1 cellular context compared by ENCODE assay signal in the genomic region with DNA sequence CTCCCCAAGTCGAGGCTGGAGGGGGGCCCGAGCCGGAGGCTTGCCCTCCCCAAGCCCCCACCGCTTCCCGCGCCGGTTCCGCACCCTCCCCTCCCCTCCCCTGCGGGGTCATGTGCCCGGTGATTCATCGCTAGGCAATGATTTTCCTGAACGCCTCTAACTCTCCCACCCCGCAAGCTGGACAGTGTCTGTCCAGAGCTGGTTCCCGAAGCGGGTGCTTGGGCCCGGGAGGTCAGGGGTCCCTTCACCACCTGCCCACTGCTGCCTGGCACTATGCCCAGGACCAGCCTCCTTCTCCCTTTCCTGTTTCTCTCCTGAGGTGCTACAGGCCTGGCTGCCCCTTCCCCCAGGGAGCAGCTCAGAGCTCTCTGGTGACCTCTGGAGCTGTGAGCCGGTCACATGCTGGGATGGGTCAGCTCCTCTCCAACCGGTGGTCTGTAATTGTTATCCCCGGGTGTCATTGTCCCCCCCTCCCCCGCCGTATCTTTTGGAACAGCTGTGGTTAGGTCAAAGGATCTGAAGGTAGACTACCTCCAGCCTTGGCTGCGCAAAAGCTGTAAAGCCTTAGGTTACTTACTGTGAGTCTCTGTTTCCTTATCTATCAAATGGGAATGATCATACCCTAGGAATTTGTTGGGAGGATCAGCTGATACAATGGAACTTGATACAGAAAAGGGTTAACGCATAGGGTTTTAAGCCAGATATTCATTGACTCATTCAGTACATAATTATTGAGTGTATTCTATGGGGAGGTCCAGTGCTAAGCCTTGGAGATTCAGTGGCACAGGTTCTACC.
TF ChIP-seq lines count a peak whose summit lies in the region.

No MANE protein-coding gene starts in this region.

TF ChIP-seq in A549, 52 proteins besides CTCF, POLR2A, EP300 and RAD21 (continued from another document):
- TF ChIP-seq, protein P1, sequence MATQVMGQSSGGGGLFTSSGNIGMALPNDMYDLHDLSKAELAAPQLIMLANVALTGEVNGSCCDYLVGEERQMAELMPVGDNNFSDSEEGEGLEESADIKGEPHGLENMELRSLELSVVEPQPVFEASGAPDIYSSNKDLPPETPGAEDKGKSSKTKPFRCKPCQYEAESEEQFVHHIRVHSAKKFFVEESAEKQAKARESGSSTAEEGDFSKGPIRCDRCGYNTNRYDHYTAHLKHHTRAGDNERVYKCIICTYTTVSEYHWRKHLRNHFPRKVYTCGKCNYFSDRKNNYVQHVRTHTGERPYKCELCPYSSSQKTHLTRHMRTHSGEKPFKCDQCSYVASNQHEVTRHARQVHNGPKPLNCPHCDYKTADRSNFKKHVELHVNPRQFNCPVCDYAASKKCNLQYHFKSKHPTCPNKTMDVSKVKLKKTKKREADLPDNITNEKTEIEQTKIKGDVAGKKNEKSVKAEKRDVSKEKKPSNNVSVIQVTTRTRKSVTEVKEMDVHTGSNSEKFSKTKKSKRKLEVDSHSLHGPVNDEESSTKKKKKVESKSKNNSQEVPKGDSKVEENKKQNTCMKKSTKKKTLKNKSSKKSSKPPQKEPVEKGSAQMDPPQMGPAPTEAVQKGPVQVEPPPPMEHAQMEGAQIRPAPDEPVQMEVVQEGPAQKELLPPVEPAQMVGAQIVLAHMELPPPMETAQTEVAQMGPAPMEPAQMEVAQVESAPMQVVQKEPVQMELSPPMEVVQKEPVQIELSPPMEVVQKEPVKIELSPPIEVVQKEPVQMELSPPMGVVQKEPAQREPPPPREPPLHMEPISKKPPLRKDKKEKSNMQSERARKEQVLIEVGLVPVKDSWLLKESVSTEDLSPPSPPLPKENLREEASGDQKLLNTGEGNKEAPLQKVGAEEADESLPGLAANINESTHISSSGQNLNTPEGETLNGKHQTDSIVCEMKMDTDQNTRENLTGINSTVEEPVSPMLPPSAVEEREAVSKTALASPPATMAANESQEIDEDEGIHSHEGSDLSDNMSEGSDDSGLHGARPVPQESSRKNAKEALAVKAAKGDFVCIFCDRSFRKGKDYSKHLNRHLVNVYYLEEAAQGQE (IDR thresholded peaks at IDR 0.05) = no peak
- TF ChIP-seq, protein P2, sequence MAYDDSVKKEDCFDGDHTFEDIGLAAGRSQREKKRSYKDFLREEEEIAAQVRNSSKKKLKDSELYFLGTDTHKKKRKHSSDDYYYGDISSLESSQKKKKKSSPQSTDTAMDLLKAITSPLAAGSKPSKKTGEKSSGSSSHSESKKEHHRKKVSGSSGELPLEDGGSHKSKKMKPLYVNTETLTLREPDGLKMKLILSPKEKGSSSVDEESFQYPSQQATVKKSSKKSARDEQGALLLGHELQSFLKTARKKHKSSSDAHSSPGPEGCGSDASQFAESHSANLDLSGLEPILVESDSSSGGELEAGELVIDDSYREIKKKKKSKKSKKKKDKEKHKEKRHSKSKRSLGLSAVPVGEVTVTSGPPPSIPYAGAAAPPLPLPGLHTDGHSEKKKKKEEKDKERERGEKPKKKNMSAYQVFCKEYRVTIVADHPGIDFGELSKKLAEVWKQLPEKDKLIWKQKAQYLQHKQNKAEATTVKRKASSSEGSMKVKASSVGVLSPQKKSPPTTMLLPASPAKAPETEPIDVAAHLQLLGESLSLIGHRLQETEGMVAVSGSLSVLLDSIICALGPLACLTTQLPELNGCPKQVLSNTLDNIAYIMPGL (CRISPR knock-in tag; IDR thresholded peaks at IDR 0.05; ENCODE audit: borderline replicate concordance) = no peak
- TF ChIP-seq, protein P3, sequence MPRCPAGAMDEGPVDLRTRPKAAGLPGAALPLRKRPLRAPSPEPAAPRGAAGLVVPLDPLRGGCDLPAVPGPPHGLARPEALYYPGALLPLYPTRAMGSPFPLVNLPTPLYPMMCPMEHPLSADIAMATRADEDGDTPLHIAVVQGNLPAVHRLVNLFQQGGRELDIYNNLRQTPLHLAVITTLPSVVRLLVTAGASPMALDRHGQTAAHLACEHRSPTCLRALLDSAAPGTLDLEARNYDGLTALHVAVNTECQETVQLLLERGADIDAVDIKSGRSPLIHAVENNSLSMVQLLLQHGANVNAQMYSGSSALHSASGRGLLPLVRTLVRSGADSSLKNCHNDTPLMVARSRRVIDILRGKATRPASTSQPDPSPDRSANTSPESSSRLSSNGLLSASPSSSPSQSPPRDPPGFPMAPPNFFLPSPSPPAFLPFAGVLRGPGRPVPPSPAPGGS (IDR thresholded peaks at IDR 0.05) = no peak
- peak; percentile 15 for TF ChIP-seq ZFP36 (IDR thresholded peaks at IDR 0.05; ENCODE audit: borderline replicate concordance, partially characterized antibody)
- TF ChIP-seq KDM5A (IDR thresholded peaks at IDR 0.05) = no peak
- 0 out of 2 replicates have a peak, but pooled peaks have one; percentile 57 for TF ChIP-seq FOSL2 (IDR thresholded peaks at IDR 0.05)
- TF ChIP-seq FOSL2 (CRISPR knock-in tag; IDR thresholded peaks at IDR 0.05) = peak; percentile 73
- TF ChIP-seq CHD4 (IDR thresholded peaks at IDR 0.05; ENCODE audit: borderline replicate concordance) = no peak
- TF ChIP-seq, protein P4, sequence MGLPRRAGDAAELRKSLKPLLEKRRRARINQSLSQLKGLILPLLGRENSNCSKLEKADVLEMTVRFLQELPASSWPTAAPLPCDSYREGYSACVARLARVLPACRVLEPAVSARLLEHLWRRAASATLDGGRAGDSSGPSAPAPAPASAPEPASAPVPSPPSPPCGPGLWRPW (IDR thresholded peaks at IDR 0.05) = no peak
- TF ChIP-seq CEBPB (IDR thresholded peaks at IDR 0.05) = no peak
- 0 out of 2 replicates have a peak, but pooled peaks have one; percentile 57 for TF ChIP-seq KDM1A (IDR thresholded peaks at IDR 0.05; ENCODE audit: low read depth)
- TF ChIP-seq BHLHE40 (IDR thresholded peaks at IDR 0.05; ENCODE audit: low read depth, low read length) = no peak
TF ChIP-seq in A549: peak in this region for 6.
